ENCODE assay signal across 16 cellular contexts in genomic region chr4:151717271-151717670, GRCh38. TPM values are rescaled to one million over a fixed set of nuclear protein-coding genes. Genes with fewer than 3 reads are reported as not detected.
A peak's percentile ranks its signal among the peaks of the same experiment; 100 is the strongest.
DNase-seq lines count a peak whose midpoint lies in the region; ATAC-seq and TF ChIP-seq lines count a peak whose summit lies in the region.
"Had no signal": no experiment of that assay in that cellular context is flagged by ENCODE, and none has a peak within 500 bp of the region (broad histone marks: within the 10 kb centered on the region; RNA-seq: fewer than 3 reads in every experiment).

No MANE protein-coding gene starts in this region.

- no peaks in the 10 kb centered on the region for H3K27me3 ChIP-seq in dorsolateral prefrontal cortex

- H3K27ac ChIP-seq in dorsolateral prefrontal cortex (peak overlapping the region in 58 of 59 donors; percentile 58 to 94 (median 84)), temporal lobe (ENCODE audit: low read depth, low read length) (peak overlapping the region; percentile 84)
- H3K27ac ChIP-seq: C4-2B, PC-9, SK-N-MC had no signal

- H3K4me3 ChIP-seq in dorsolateral prefrontal cortex = peak overlapping the region in 22 of 59 donors; percentile 0 to 39 (median 15)
- H3K4me3 ChIP-seq: PC-9, SK-N-MC had no signal

- intact Hi-C loops in dorsolateral prefrontal cortex (cut with DNase I) = loop anchor here (2.0 to 5.0 kb wide), 3 partner anchors 44 to 305 kb away; partner anchors contain the start of gene GATB (in 2 of the 2)

- ATAC-seq in GM19328 (IDR thresholded peaks at IDR 0.05; ENCODE audit: unreplicated experiment) = no peak
- ATAC-seq in HG02759 (IDR thresholded peaks at IDR 0.05; ENCODE audit: unreplicated experiment) = no peak
- ATAC-seq: HCT116 had no signal

- peak; percentile 42 for DNase-seq in NCI-H2227 treated with DMSO at 0.1 percent for 48 hours (lab: John Stamatoyannopoulos, UW)
- peak in 4 of 10 donors; percentile 53 to 75 (median 59) for DNase-seq in dorsolateral prefrontal cortex
- DNase-seq in medulla oblongata (ENCODE audit: extremely low spot score) = peak; percentile 91
- no peak for DNase-seq in DMS153 (lab: John Stamatoyannopoulos, UW)
- DNase-seq: Caco-2, DMS53, NCI-H1417 treated with DMSO at 0.1 percent for 48 hours, NCI-H2029 treated with DMSO at 0.1 percent for 48 hours, NCI-H69, PC-9 had no signal

- peak in 4 of 56 donors; percentile 7 to 17 (median 15) for TF ChIP-seq CTCF in dorsolateral prefrontal cortex (IDR thresholded peaks at IDR 0.05 in 54 of 56, conservative IDR thresholded peaks at IDR 0.05 in 2 of 56; ENCODE audit: low read depth in 1 of 56, partially characterized antibody in 56 of 56)

RNA-seq across cellular contexts. Expression of gene GATB, which starts 43.5 kb away (rescaled TPM):
- total RNA-seq in dorsolateral prefrontal cortex (100 to 1,000 TPM in 1 of 120 experiments, 10 to 100 TPM in 119; 36.7 to 100 (median 63.1) TPM), temporal lobe (15.7 TPM)
